Comparison of ENCODE assay signal across 8 cellular contexts in genomic region chr6:140485740-140486467, GRCh38.
DNase-seq lines count a peak whose midpoint lies in the region; ATAC-seq, FAIRE-seq and TF ChIP-seq lines count a peak whose summit lies in the region.

No MANE protein-coding gene starts in this region.

- no peak for TF ChIP-seq CTCF in IMR-90 (conservative IDR thresholded peaks at IDR 0.05; ENCODE audit: low read depth, low read length)
- TF ChIP-seq CTCF in bronchial epithelial cell (IDR thresholded peaks at IDR 0.05; ENCODE audit: insufficient read depth, low read length, severe bottlenecking): no peak
- no peak for TF ChIP-seq CTCF in retinal pigment epithelial cell (conservative IDR thresholded peaks at IDR 0.05; ENCODE audit: low read depth, low read length)
- no peak for TF ChIP-seq CTCF in GM13977 (IDR thresholded peaks at IDR 0.05; ENCODE audit: extremely low read depth, insufficient read depth, missing control alignments)
- TF ChIP-seq CTCF in Caco-2 (IDR thresholded peaks at IDR 0.05; ENCODE audit: insufficient read depth in 1 of 2, low read depth in 1 of 2, low read length in 1 of 2, severe bottlenecking in 1 of 2, unreplicated experiment in 1 of 2): no peak

- H4K5ac ChIP-seq in IMR-90 (ENCODE audit: low read depth, low read length): peak overlapping the region; percentile 67; the same call in 1 of the 2 replicates

- H4K91ac ChIP-seq in IMR-90 (ENCODE audit: insufficient read depth, low read depth, low read length): peak overlapping the region; percentile 47; the same call in 1 of the 2 replicates

- no TSS peak for BruUV-seq in IMR-90 (replicated peaks; lab: Mats Ljungman, UMichigan)
- BruUV-seq in Caco-2 (replicated peaks; lab: Mats Ljungman, UMichigan): no TSS peak

- peak overlapping the region; percentile 90 for H2BK5ac ChIP-seq in IMR-90 (ENCODE audit: low read depth, low read length, poor library complexity, severe bottlenecking)

- H4K8ac ChIP-seq in IMR-90 (ENCODE audit: low read depth in 2 of 2, low read length in 2 of 2): peak overlapping the region; percentile 82 to 89

- POLR2A ChIA-PET in IMR-90 (lab: Charles Lee; ENCODE audit: unreplicated experiment): no interaction called here
- POLR2A ChIA-PET in Caco-2 (lab: Charles Lee): no interaction called here

- DNase-seq in IMR-90 (peak; percentile 95), bronchial epithelial cell (ENCODE audit: low read depth) (peak; percentile 92), retinal pigment epithelial cell (ENCODE audit: low read depth) (peak; percentile 83), KG1 (lab: John Stamatoyannopoulos, UW) (no peak), GM13977 (ENCODE audit: low spot score) (no peak), Caco-2 (no peak)

- H3K27ac ChIP-seq in IMR-90 (ENCODE audit: insufficient read depth, low read length): peak overlapping the region; percentile 18; the same call in 1 of the 2 replicates

- H3K4ac ChIP-seq in IMR-90 (ENCODE audit: low read depth, low read length): peak overlapping the region; percentile 80; the same call in 1 of the 2 replicates

- H3K9me3 ChIP-seq in IMR-90 (ENCODE audit: control insufficient read depth, insufficient read depth, low read length): peaks cover 6% of the 10 kb centered on the region
- no peaks in the 10 kb centered on the region for H3K9me3 ChIP-seq in Caco-2

- H3K9ac ChIP-seq in IMR-90 (ENCODE audit: low read depth, low read length): no peak overlapping the region; the same call in 1 of the 2 replicates

- H4K20me1 ChIP-seq in IMR-90 (ENCODE audit: insufficient read depth, low read length): no peaks in the 10 kb centered on the region

- H3K4me1 Mint-ChIP-seq in Caco-2 (ENCODE audit: low read depth, unreplicated experiment): no peaks in the 10 kb centered on the region

- H3K56ac ChIP-seq in IMR-90 (ENCODE audit: extremely low read depth, insufficient read depth, low read length): no peak overlapping the region

- peak overlapping the region; percentile 91 for H2BK120ac ChIP-seq in IMR-90 (ENCODE audit: low read depth, low read length)

- H3K18ac ChIP-seq in IMR-90 (ENCODE audit: low read depth, low read length): peak overlapping the region; percentile 81; the same call in 1 of the 2 replicates

- no peaks in the 10 kb centered on the region for H3K36me3 Mint-ChIP-seq in Caco-2 (ENCODE audit: insufficient read depth, unreplicated experiment)

- in situ Hi-C loops in IMR-90 (cut with MboI; ENCODE audit: low sequenced_read_pairs) (no loop called here), GM13977 (cut with MboI; ENCODE audit: low pct_unique_long_range_greater_than_20kb, low sequenced_read_pairs, unreplicated experiment) (no loop called here)

- no peaks in the 10 kb centered on the region for H3K36me3 ChIP-seq in IMR-90 (ENCODE audit: control insufficient read depth, insufficient read depth, low read length)
- no peaks in the 10 kb centered on the region for H3K36me3 ChIP-seq in bronchial epithelial cell (ENCODE audit: control insufficient read depth, insufficient read depth, low read length)
- no peaks in the 10 kb centered on the region for H3K36me3 ChIP-seq in Caco-2 (ENCODE audit: control insufficient read depth, insufficient read depth, low read length)

- peaks cover 11% of the 10 kb centered on the region for H3K4me1 ChIP-seq in IMR-90 (ENCODE audit: control insufficient read depth, insufficient read depth, low read length)
- no peaks in the 10 kb centered on the region for H3K4me1 ChIP-seq in Caco-2

- H2BK15ac ChIP-seq in IMR-90 (ENCODE audit: low read depth, low read length): peak overlapping the region; percentile 85; the same call in 1 of the 3 replicates

- no peak for TF ChIP-seq RAD21 in IMR-90 (IDR thresholded peaks at IDR 0.05; ENCODE audit: low read length)

- dilution Hi-C loops in IMR-90 (cut with HindIII; ENCODE audit: low sequenced_read_pairs, unreplicated experiment): no loop called here

- no peak for TF ChIP-seq POLR2A in IMR-90 (IDR thresholded peaks at IDR 0.05; ENCODE audit: low read depth, low read length)

- H3K4me2 ChIP-seq in IMR-90 (ENCODE audit: low read depth, low read length): peak overlapping the region; percentile 14; the same call in 1 of the 2 replicates

- no peak overlapping the region for H2AFZ ChIP-seq in IMR-90 (replicated peaks; ENCODE audit: low read length, poor library complexity)

- H3K9me3 Mint-ChIP-seq in Caco-2 (ENCODE audit: unreplicated experiment): no peaks in the 10 kb centered on the region

- peak overlapping the region; percentile 69; the same call in 1 of the 2 replicates for H3K14ac ChIP-seq in IMR-90 (replicated peaks; ENCODE audit: low read depth, low read length)

- no peaks in the 10 kb centered on the region for H3K27me3 Mint-ChIP-seq in Caco-2 (ENCODE audit: insufficient read depth, unreplicated experiment)

- H3K9me1 ChIP-seq in IMR-90 (ENCODE audit: insufficient read depth, low read length): no peaks in the 10 kb centered on the region; the same call in none of the 2 replicates

- no peak overlapping the region for H3K4me3 Mint-ChIP-seq in Caco-2 (ENCODE audit: unreplicated experiment)

- H3K4me3 ChIP-seq in IMR-90 (ENCODE audit: insufficient read depth, low read depth, low read length) (no peak overlapping the region), bronchial epithelial cell (ENCODE audit: low read depth, low read length) (no peak overlapping the region), retinal pigment epithelial cell (ENCODE audit: low read length) (no peak overlapping the region), Caco-2 (ENCODE audit: low read depth, low read length) (no peak overlapping the region)

- no peak overlapping the region for H2AK9ac ChIP-seq in IMR-90 (replicated peaks; ENCODE audit: low read depth, low read length, poor library complexity)

- no peaks in the 10 kb centered on the region for H3K79me1 ChIP-seq in IMR-90 (ENCODE audit: low read depth in 1 of 2, low read length in 2 of 2)

- H3K27ac Mint-ChIP-seq in Caco-2 (ENCODE audit: unreplicated experiment): no peak overlapping the region

- WGBS in IMR-90 (ENCODE audit: extremely low coverage in 2 of 2, insufficient read length in 1 of 2), 2 experiments: no CpG with 5 or more reads among the region's 7 CpGs

- H2AK5ac ChIP-seq in IMR-90 (ENCODE audit: low read depth, low read length): no peak overlapping the region

- H3K27me3 ChIP-seq in IMR-90 (ENCODE audit: control insufficient read depth, insufficient read depth, low read length) (no peaks in the 10 kb centered on the region), bronchial epithelial cell (ENCODE audit: control insufficient read depth, insufficient read depth, low read length) (no peaks in the 10 kb centered on the region), Caco-2 (replicated peaks; ENCODE audit: control insufficient read depth, insufficient read depth, low read length) (no peaks in the 10 kb centered on the region)

- FAIRE-seq in bronchial epithelial cell (lab: Jason Lieb, UNC): no peak

- H2BK20ac ChIP-seq in IMR-90 (ENCODE audit: low read depth, low read length): peak overlapping the region; percentile 70

- intact Hi-C loops in IMR-90 (cut with micrococcal nuclease) (loop anchor here (5.0 kb wide), 1 partner anchor 899 kb away; no protein-coding TSS in a partner anchor), Caco-2 (cut with micrococcal nuclease; ENCODE audit: unreplicated experiment) (no loop called here)

- CTCF ChIA-PET in IMR-90 (lab: Yijun Ruan, JAX): no interaction called here
- CTCF ChIA-PET in Caco-2 (lab: Charles Lee): no interaction called here

- ATAC-seq in GM18870 (IDR thresholded peaks at IDR 0.05; ENCODE audit: unreplicated experiment) (peak; percentile 57), IMR-90 (ENCODE audit: low read depth) (peak; percentile 92), HG03354 (IDR thresholded peaks at IDR 0.05; ENCODE audit: poor library complexity, severe bottlenecking, unreplicated experiment) (no peak)

- H3K23ac ChIP-seq in IMR-90 (ENCODE audit: low read depth, low read length): no peak overlapping the region; the same call in 1 of the 2 replicates

TF ChIP-seq in IMR-90, 13 proteins besides CTCF, POLR2A, EP300 and RAD21:
- TF ChIP-seq FOS (IDR thresholded peaks at IDR 0.05; ENCODE audit: low read depth, low read length) (peak; percentile 87), CHD1 (IDR thresholded peaks at IDR 0.05; ENCODE audit: low read depth, low read length) (no peak), CEBPB (IDR thresholded peaks at IDR 0.05; ENCODE audit: low read depth, low read length) (0 out of 2 replicates have a peak, but pooled peaks have one; percentile 12), BHLHE40 (IDR thresholded peaks at IDR 0.05; ENCODE audit: low read depth, low read length) (no peak), RCOR1 (IDR thresholded peaks at IDR 0.05; ENCODE audit: insufficient replicate concordance, low read length) (no peak), MXI1 (IDR thresholded peaks at IDR 0.05; ENCODE audit: borderline replicate concordance, low read depth, low read length) (no peak), ELK1 (IDR thresholded peaks at IDR 0.05; ENCODE audit: borderline replicate concordance, low read depth, low read length) (no peak), RFX5 (IDR thresholded peaks at IDR 0.05; ENCODE audit: low read depth, low read length) (no peak), MAZ (IDR thresholded peaks at IDR 0.05; ENCODE audit: borderline replicate concordance, low read depth, low read length) (no peak), SMC3 (IDR thresholded peaks at IDR 0.05; ENCODE audit: low read depth, low read length) (no peak), MAFK (IDR thresholded peaks at IDR 0.05; ENCODE audit: low read depth, low read length) (peak; percentile 68), NFE2L2 (IDR thresholded peaks at IDR 0.05; ENCODE audit: low read depth, low read length) (peak; percentile 67), USF2 (IDR thresholded peaks at IDR 0.05; ENCODE audit: low read depth, low read length) (no peak)

Comparison
In these comparisons a context has a peak if more than half of its experiments do, and no peak if none do; other contexts are left out.
1. DNase-seq: peak in IMR-90 (single experiment), bronchial epithelial cell (single experiment) and retinal pigment epithelial cell (single experiment); none in KG1 (single experiment), GM13977 (single experiment) and Caco-2 (0 of 2).